28 cellular contexts compared by ENCODE assay signal in the genomic region with DNA sequence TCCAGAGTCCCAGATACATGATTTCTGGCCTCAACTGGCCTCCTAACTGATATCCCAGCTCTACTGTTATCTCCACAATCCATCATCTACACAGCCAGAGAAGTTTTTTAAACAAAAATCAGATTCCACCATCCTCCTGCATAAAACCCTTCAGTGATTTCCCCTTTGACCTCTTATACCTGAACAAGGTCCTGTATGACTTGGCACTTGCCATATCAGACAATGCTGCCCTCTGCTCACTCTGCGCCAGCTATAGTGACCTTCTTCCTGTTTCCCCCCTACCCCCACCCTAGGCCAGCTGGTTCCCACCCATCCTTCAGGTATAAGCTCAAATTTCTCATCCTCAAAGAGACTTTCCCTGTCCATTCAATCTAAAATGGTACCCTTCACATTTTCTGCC.
"Had no signal": no experiment of that assay in that cellular context is flagged by ENCODE, and none has a peak within 500 bp of the region (broad histone marks: within the 10 kb centered on the region; RNA-seq: fewer than 3 reads in every experiment).

No MANE protein-coding gene starts in this region.

- H3K36me3 ChIP-seq: neural progenitor cell, ovary, spleen, suprapubic skin, tibial artery, transverse colon, upper lobe of right lung, uterus had no signal

- DNase-seq: natural killer cell; occipital lobe; ovary; posterior cingulate gyrus; psoas muscle; right cardiac atrium; spleen; stimulated activated CD4-positive, alpha-beta T cell treated with anti-CD3 and anti-CD28 coated beads, Interleukin-12 subunit alpha, Interleukin-12 subunit beta, amount 100 ng/mL, for 4 hours; stimulated activated CD4-positive, alpha-beta T cell treated with anti-CD3 and anti-CD28 coated beads, Interleukin-1b, Interleukin-23, amount 100 ng/mL, for 48 hours; stimulated activated CD4-positive, alpha-beta T cell treated with anti-CD3 and anti-CD28 coated beads, Interleukin-4, amount 100 ng/mL, for 1 hour; stimulated activated CD4-positive, alpha-beta T cell treated with anti-CD3 and anti-CD28 coated beads, Interleukin-4, amount 100 ng/mL, for 4 hours; stimulated activated CD8-positive, alpha-beta memory T cell treated with anti-CD3 and anti-CD28 coated beads, Interleukin-4, amount 100 ng/mL, for 48 hours; stimulated activated naive CD4-positive, alpha-beta T cell; stimulated activated naive CD8-positive, alpha-beta T cell treated with anti-CD3 and anti-CD28 coated beads, Interleukin-15, amount 100 ng/mL, for 72 hours; stimulated activated naive CD8-positive, alpha-beta T cell treated with anti-CD3 and anti-CD28 coated beads, Interleukin-15, Interleukin-2, amounts not matched to agents 100 U/mL and 50 U/mL, for 24 hours; substantia nigra; testis; tibial artery; transverse colon; upper lobe of right lung; uterus had no signal

- H3K9ac ChIP-seq: neural progenitor cell, parathyroid adenoma had no signal

- H3K4me1 ChIP-seq: neural progenitor cell, parathyroid adenoma, psoas muscle, spleen, suprapubic skin, testis, tibial artery, transverse colon, upper lobe of right lung, uterus had no signal

- ATAC-seq: natural killer cell; psoas muscle; right cardiac atrium; sciatic nerve; stimulated activated memory B cell treated with anti-CD40 and anti-IgM and Interleukin-4, amounts not matched to agents 10 μg/mL and 1 μg/mL and 100 μg/mL, for 72 hours; stimulated activated naive CD8-positive, alpha-beta T cell treated with anti-CD3 and anti-CD28 coated beads, Interleukin-15, amount 100 ng/mL, for 72 hours; stimulated activated naive CD8-positive, alpha-beta T cell treated with anti-CD3 and anti-CD28 coated beads, Interleukin-15, Interleukin-2, amounts not matched to agents 100 U/mL and 50 U/mL, for 24 hours; upper lobe of right lung had no signal

- H3K79me2 ChIP-seq: parathyroid adenoma had no signal

- H3K4me3 ChIP-seq: neural progenitor cell, ovary, psoas muscle, skin epidermis, smooth muscle cell, spleen, suprapubic skin, testis, tibial artery, transverse colon, upper lobe of right lung, uterus had no signal

- H3K27ac ChIP-seq: neural progenitor cell, ovary, parathyroid adenoma, psoas muscle, skin epidermis, spleen, suprapubic skin, testis, tibial artery, transverse colon, upper lobe of right lung, uterus had no signal

- H2AFZ ChIP-seq: neural progenitor cell, parathyroid adenoma had no signal

- H3K9me3 ChIP-seq: ovary, psoas muscle, suprapubic skin, testis, transverse colon, upper lobe of right lung, uterus had no signal

- H3K4me2 ChIP-seq: neural progenitor cell, smooth muscle cell had no signal

- H3K27me3 ChIP-seq: neural progenitor cell, ovary, spleen, suprapubic skin, testis, tibial artery, transverse colon, upper lobe of right lung, uterus had no signal
